Comparison of ENCODE assay signal across 8 cellular contexts in genomic region chr7:157139142-157140117, GRCh38. TPM values are rescaled to one million over a fixed set of nuclear protein-coding genes. Genes with fewer than 3 reads are reported as not detected.
DNase-seq lines count a peak whose midpoint lies in the region; ATAC-seq, FAIRE-seq and TF ChIP-seq lines count a peak whose summit lies in the region.

No MANE protein-coding gene starts in this region.

- peaks cover 19% of the 10 kb centered on the region for H3K36me3 Mint-ChIP-seq in T-helper 1 cell treated with Interleukin-12 subunit alpha and Interleukin-12 subunit beta and Interleukin-4 antibody, amounts not matched to agents 30 μg/mL and 1 μg/mL, for 36 hours (ENCODE audit: low read depth)

- no peaks in the 10 kb centered on the region for H3K9me3 Mint-ChIP-seq in T-helper 1 cell treated with Interleukin-12 subunit alpha and Interleukin-12 subunit beta and Interleukin-4 antibody, amounts not matched to agents 30 μg/mL and 1 μg/mL, for 36 hours

- no peaks in the 10 kb centered on the region for H3K27me3 ChIP-seq in breast epithelium

- FAIRE-seq in D721Med (lab: Jason Lieb, UNC) = no peak

- intact Hi-C loops in breast epithelium (cut with DNase I; ENCODE audit: low total_unique reads) = loop anchor here (1.0 kb wide), 1 partner anchor 12 kb away; no protein-coding TSS in a partner anchor

- DNase-seq in activated T-cell treated with anti-CD3 and anti-CD28 coated beads for 1 hour (ENCODE audit: low read depth) (peak; percentile 47), breast epithelium (ENCODE audit: low spot score in 2 of 2) (peak in 1 of 2 donors; percentile 36), left kidney (ENCODE audit: low read depth, low spot score) (peak; percentile 47), D721Med (ENCODE audit: insufficient read length, low spot score) (no peak)
- no peak for DNase-seq in activated T-cell treated with anti-CD3 and anti-CD28 coated beads, Interleukin-2, amount 50 U/mL, for 1 hour
- peak; percentile 51 to 53 for DNase-seq in stimulated activated CD4-positive, alpha-beta T cell treated with anti-CD3 and anti-CD28 coated beads, Interleukin-4, amount 100 ng/mL, for 4 hours

- TF ChIP-seq CTCF in breast epithelium (IDR thresholded peaks at IDR 0.05) (peak in 1 of 3 donors; percentile 4), D721Med (IDR thresholded peaks at IDR 0.05; ENCODE audit: insufficient read depth, missing control alignments) (no peak)

- H3K36me3 ChIP-seq in breast epithelium = no peaks in the 10 kb centered on the region

- ATAC-seq in HG03108 (IDR thresholded peaks at IDR 0.05; ENCODE audit: unreplicated experiment) = peak; percentile 58

- peak overlapping the region; percentile 80 for H3K4me3 Mint-ChIP-seq in T-helper 1 cell treated with Interleukin-12 subunit alpha and Interleukin-12 subunit beta and Interleukin-4 antibody, amounts not matched to agents 30 μg/mL and 1 μg/mL, for 36 hours

- H3K27ac ChIP-seq in breast epithelium = peak overlapping the region; percentile 92 to 93

- no peaks in the 10 kb centered on the region for H3K9me3 ChIP-seq in breast epithelium

- H3K4me3 ChIP-seq in breast epithelium = peak overlapping the region; percentile 53 to 94 (median 76)

- peak overlapping the region; percentile 74 for H3K27ac Mint-ChIP-seq in T-helper 1 cell treated with Interleukin-12 subunit alpha and Interleukin-12 subunit beta and Interleukin-4 antibody, amounts not matched to agents 30 μg/mL and 1 μg/mL, for 36 hours

- no peaks in the 10 kb centered on the region for H3K27me3 Mint-ChIP-seq in T-helper 1 cell treated with Interleukin-12 subunit alpha and Interleukin-12 subunit beta and Interleukin-4 antibody, amounts not matched to agents 30 μg/mL and 1 μg/mL, for 36 hours (ENCODE audit: low read depth)

- peaks cover 43% of the 10 kb centered on the region for H3K4me1 Mint-ChIP-seq in T-helper 1 cell treated with Interleukin-12 subunit alpha and Interleukin-12 subunit beta and Interleukin-4 antibody, amounts not matched to agents 30 μg/mL and 1 μg/mL, for 36 hours (ENCODE audit: low read depth)

- no peak for TF ChIP-seq POLR2A in breast epithelium (IDR thresholded peaks at IDR 0.05)

- peaks cover 0 to 19% of the 10 kb centered on the region in 2 donors for H3K4me1 ChIP-seq in breast epithelium

RNA-seq across cellular contexts. Expression of gene UBE3C, which starts 0.7 kb away (rescaled TPM):
- 10 to 100 TPM; 63.0 to 96.4 (median 87.4) TPM for total RNA-seq in breast epithelium

Comparison
In these comparisons a context has a peak if more than half of its experiments do, and no peak if none do; other contexts are left out.
1. DNase-seq: peak in activated T-cell treated with anti-CD3 and anti-CD28 coated beads for 1 hour (single experiment), left kidney (single experiment) and stimulated activated CD4-positive, alpha-beta T cell treated with anti-CD3 and anti-CD28 coated beads, Interleukin-4, amount 100 ng/mL, for 4 hours (2 of 2); none in activated T-cell treated with anti-CD3 and anti-CD28 coated beads, Interleukin-2, amount 50 U/mL, for 1 hour (single experiment) and D721Med (single experiment).